In genomic region chr11:78432058-78432515, GRCh38 we compare ENCODE assay signal across 10 cellular contexts. TPM values are rescaled to one million over a fixed set of nuclear protein-coding genes. Genes with fewer than 3 reads are reported as not detected.
DNase-seq lines count a peak whose midpoint lies in the region; ATAC-seq, FAIRE-seq and TF ChIP-seq lines count a peak whose summit lies in the region.
"Had no signal": no experiment of that assay in that cellular context is flagged by ENCODE, and none has a peak within 500 bp of the region (broad histone marks: within the 10 kb centered on the region; RNA-seq: fewer than 3 reads in every experiment).

No MANE protein-coding gene starts in this region.

- peak; percentile 40 to 67 for TF ChIP-seq CTCF in endothelial cell of umbilical vein (IDR thresholded peaks at IDR 0.05; ENCODE audit: extremely low read depth in 1 of 2, insufficient read depth in 1 of 2, low read depth in 1 of 2, low read length in 2 of 2)
- peak; percentile 55 for TF ChIP-seq CTCF in retinal pigment epithelial cell (conservative IDR thresholded peaks at IDR 0.05; ENCODE audit: low read depth, low read length)

- no peaks in the 10 kb centered on the region for H3K4me1 ChIP-seq in endothelial cell of umbilical vein (ENCODE audit: control insufficient read depth, extremely low read depth, insufficient read depth, low read length)

- H3K27me3 ChIP-seq in MG63, result no peaks in the 10 kb centered on the region
- no peaks in the 10 kb centered on the region for H3K27me3 ChIP-seq in endothelial cell of umbilical vein (ENCODE audit: control insufficient read depth in 2 of 2, insufficient read depth in 2 of 2, low read length in 2 of 2)

- H3K9me1 ChIP-seq in endothelial cell of umbilical vein (replicated peaks; ENCODE audit: control insufficient read depth, extremely low read depth, insufficient read depth, low read length), result no peaks in the 10 kb centered on the region

- H3K4me2 ChIP-seq in endothelial cell of umbilical vein (ENCODE audit: insufficient read depth, low read length), result no peak overlapping the region

- H3K36me3 ChIP-seq in MG63, result no peaks in the 10 kb centered on the region
- H3K36me3 ChIP-seq in endothelial cell of umbilical vein (ENCODE audit: control insufficient read depth in 2 of 2, extremely low read depth in 1 of 2, insufficient read depth in 2 of 2, low read length in 2 of 2), result no peaks in the 10 kb centered on the region

- POLR2A ChIA-PET in endothelial cell of umbilical vein (lab: Charles Lee), result interaction anchor here (0.7 kb wide), 1 partner anchor 11 kb away, joined by 4 read pairs; no protein-coding TSS in a partner anchor

- dilution Hi-C loops in endothelial cell of umbilical vein (cut with MboI; ENCODE audit: extremely low pct_ligation_motif_present, low sequenced_read_pairs), result no loop called here

- no peak overlapping the region for H2AFZ ChIP-seq in endothelial cell of umbilical vein (ENCODE audit: low read depth, low read length)

- CTCF ChIA-PET in endothelial cell of umbilical vein (lab: Charles Lee), result interaction anchor here (0.5 to 6.3 kb wide), 20 partner anchors 10 to 355 kb away, joined by 3 to 100 read pairs (median 3); partner anchors contain the start of gene GAB2

- no peaks in the 10 kb centered on the region for H4K20me1 ChIP-seq in endothelial cell of umbilical vein (replicated peaks; ENCODE audit: control insufficient read depth, extremely low read depth, insufficient read depth, low read length)

- DNase-seq in DMS79 treated with DMSO at 0.1 percent for 48 hours (lab: John Stamatoyannopoulos, UW) (peak; percentile 24), DMS79 (lab: John Stamatoyannopoulos, UW) (no peak), MG63 (peak; percentile 9), endothelial cell of umbilical vein (ENCODE audit: low read depth, low spot score) (peak; percentile 40), retinal pigment epithelial cell (ENCODE audit: low read depth) (no peak)
- no peak for DNase-seq in NK-92 treated with Interleukin-12 subunit alpha and Interleukin-12 subunit beta, amount 100 ng/mL, for 24 hours (lab: John Stamatoyannopoulos, UW)
- DNase-seq: activated CD4-positive, CD25-positive, alpha-beta regulatory T cell had no signal

- H3K9me3 ChIP-seq in MG63, result no peaks in the 10 kb centered on the region
- no peaks in the 10 kb centered on the region for H3K9me3 ChIP-seq in endothelial cell of umbilical vein (replicated peaks; ENCODE audit: control insufficient read depth, insufficient read depth, low read length)

- H3K79me2 ChIP-seq in endothelial cell of umbilical vein (ENCODE audit: control insufficient read depth, insufficient read depth, low read length), result no peaks in the 10 kb centered on the region

- ATAC-seq in HG03045 (IDR thresholded peaks at IDR 0.05; ENCODE audit: unreplicated experiment) (no peak), HG02678 (IDR thresholded peaks at IDR 0.05; ENCODE audit: unreplicated experiment) (no peak)

- intact Hi-C loops in endothelial cell of umbilical vein (cut with micrococcal nuclease), result loop anchor here (1.0 kb wide), 2 partner anchors 13 to 204 kb away; no protein-coding TSS in a partner anchor

- H3K27ac ChIP-seq in endothelial cell of umbilical vein (ENCODE audit: insufficient read depth, low read depth, low read length), result no peak overlapping the region

- H3K4me3 ChIP-seq in MG63 (no peak overlapping the region), endothelial cell of umbilical vein (replicated peaks in 1 of 3; ENCODE audit: insufficient read depth in 1 of 3, low read depth in 1 of 3, low read length in 3 of 3) (no peak overlapping the region), retinal pigment epithelial cell (ENCODE audit: low read length) (no peak overlapping the region)

- BruUV-seq in endothelial cell of umbilical vein (replicated peaks; lab: Mats Ljungman, UMichigan), result no TSS peak

- FAIRE-seq in endothelial cell of umbilical vein (lab: Jason Lieb, UNC), result peak; percentile 44
- FAIRE-seq: A204.1 had no signal

- no peak for TF ChIP-seq POLR2A in endothelial cell of umbilical vein (IDR thresholded peaks at IDR 0.05; ENCODE audit: low read depth, low read length)

- H3K9ac ChIP-seq in endothelial cell of umbilical vein (replicated peaks; ENCODE audit: extremely low read depth, insufficient read depth, low read length), result no peak overlapping the region

TF ChIP-seq in endothelial cell of umbilical vein, 7 proteins besides CTCF, POLR2A, EP300 and RAD21:
- no peak for TF ChIP-seq MYC (IDR thresholded peaks at IDR 0.05; ENCODE audit: low read depth, low read length)
- no peak for TF ChIP-seq JUN (IDR thresholded peaks at IDR 0.05; ENCODE audit: borderline replicate concordance, insufficient read depth, insufficient read length, low read depth)
- TF ChIP-seq POLR2AphosphoS5 (IDR thresholded peaks at IDR 0.05; ENCODE audit: insufficient read depth, low read depth, low read length), result no peak
- TF ChIP-seq GATA2 (IDR thresholded peaks at IDR 0.05; ENCODE audit: insufficient read depth, insufficient read length, low read depth, low read length), result no peak
- TF ChIP-seq EZH2 (IDR thresholded peaks at IDR 0.05; ENCODE audit: borderline replicate concordance, low read depth, low read length, severe bottlenecking), result no peak
- TF ChIP-seq FOS (IDR thresholded peaks at IDR 0.05; ENCODE audit: borderline replicate concordance, insufficient read depth, low read length), result no peak
- TF ChIP-seq, protein P1, sequence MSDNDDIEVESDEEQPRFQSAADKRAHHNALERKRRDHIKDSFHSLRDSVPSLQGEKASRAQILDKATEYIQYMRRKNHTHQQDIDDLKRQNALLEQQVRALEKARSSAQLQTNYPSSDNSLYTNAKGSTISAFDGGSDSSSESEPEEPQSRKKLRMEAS (IDR thresholded peaks at IDR 0.05; ENCODE audit: insufficient read depth, insufficient read length), result no peak

RNA-seq across cellular contexts. Expression of gene GAB2, which starts 14.5 kb away (rescaled TPM):
- under 0.01 and 0.54 TPM in 2 replicates for total RNA-seq in MG63 (2014; rRNA removed; shearing (Covaris generic); ENCODE audit: low replicate concordance)
- 39.6 and 43.3 TPM in 2 replicates for total RNA-seq in endothelial cell of umbilical vein
- 14.3 and 19.6 TPM in 2 replicates for polyA plus RNA-seq in endothelial cell of umbilical vein
- polyA plus RNA-seq in endothelial cell of umbilical vein (2011; cell fraction: cytosol; rRNA removed), result 18.3 and 19.8 TPM in 2 replicates
- polyA plus RNA-seq in endothelial cell of umbilical vein (2011; cell fraction: nucleus; rRNA removed), result 44.8 and 53.3 TPM in 2 replicates
- 27.7 and 27.8 TPM in 2 replicates for polyA plus RNA-seq in endothelial cell of umbilical vein (2012)
- polyA minus RNA-seq in endothelial cell of umbilical vein, result 44.3 and 49.7 TPM in 2 replicates
- polyA minus RNA-seq in endothelial cell of umbilical vein (2011; cell fraction: cytosol; rRNA and poly(A)+ RNA removed), result 2.3 TPM
- 42.4 and 56.5 TPM in 2 replicates for polyA minus RNA-seq in endothelial cell of umbilical vein (2011; cell fraction: nucleus; rRNA and poly(A)+ RNA removed)

Comparison
In these comparisons a context has a peak if more than half of its experiments do, and no peak if none do; other contexts are left out.
1. DNase-seq: peak in DMS79 treated with DMSO at 0.1 percent for 48 hours (single experiment), MG63 (single experiment) and endothelial cell of umbilical vein (single experiment); none in DMS79 (single experiment), retinal pigment epithelial cell (single experiment) and NK-92 treated with Interleukin-12 subunit alpha and Interleukin-12 subunit beta, amount 100 ng/mL, for 24 hours (single experiment).
2. RNA of gene GAB2, which starts 14.5 kb away (total RNA-seq): 39.6 to 43.3 TPM in endothelial cell of umbilical vein; under 0.01 to 0.54 TPM in MG63; every median in the first group is over 10 times any median in the second.